In the genomic region with DNA sequence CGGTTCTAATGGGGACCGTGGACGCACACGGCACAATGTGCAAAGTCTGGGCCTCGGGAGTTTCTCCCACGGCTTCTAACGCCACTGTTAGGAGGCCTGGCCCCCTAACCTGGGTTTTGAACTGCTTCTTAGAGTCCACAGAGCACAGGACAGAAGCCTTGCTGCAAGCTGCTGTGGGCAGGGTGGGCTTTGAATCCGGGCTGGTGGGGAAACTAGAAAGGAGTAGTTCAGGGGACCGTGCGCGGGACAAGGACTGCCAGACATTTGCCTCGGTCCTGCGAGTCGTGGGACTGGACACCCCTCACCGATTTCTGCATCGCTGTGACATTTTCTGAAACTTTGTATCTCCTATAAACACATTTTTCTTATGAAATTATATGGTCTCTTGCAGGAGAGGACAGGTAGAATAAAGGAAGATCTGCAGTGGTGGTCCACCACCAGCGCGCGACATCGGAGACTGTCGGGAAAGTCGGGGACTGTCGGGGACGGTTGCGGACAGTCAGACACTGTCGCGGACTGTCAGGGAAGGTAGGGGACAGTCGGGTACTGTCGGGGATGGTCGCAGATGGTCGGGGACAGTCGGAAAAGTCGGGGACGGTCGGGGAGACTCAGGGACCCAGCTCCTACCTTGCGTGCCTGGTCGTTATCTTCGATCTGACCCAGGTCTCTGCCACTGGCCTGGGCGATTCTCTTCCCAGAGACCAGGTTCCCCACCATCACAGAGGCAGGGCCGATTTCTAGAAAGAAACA, we compare ENCODE assay signal across 14 cellular contexts.
DNase-seq lines count a peak whose midpoint lies in the region; TF ChIP-seq lines count a peak whose summit lies in the region.
"Had no signal": no experiment of that assay in that cellular context is flagged by ENCODE, and none has a peak within 500 bp of the region (broad histone marks: within the 10 kb centered on the region; RNA-seq: fewer than 3 reads in every experiment).

No MANE protein-coding gene starts in this region.

- H3K36me3 ChIP-seq in SJCRH30, result no peaks in the 10 kb centered on the region; the same call in 1 of the 2 replicates
- peaks cover 0 to 86% (median 10%) of the 10 kb centered on the region in 6 donors for H3K36me3 ChIP-seq in spleen
- peaks cover 4 to 89% (median 5%) of the 10 kb centered on the region in 3 donors for H3K36me3 ChIP-seq in esophagus squamous epithelium
- peaks cover 65 to 83% of the 10 kb centered on the region in 2 donors for H3K36me3 ChIP-seq in ascending aorta

- no peak overlapping the region for H3K4me3 ChIP-seq in SJCRH30
- no peak overlapping the region for H3K4me3 ChIP-seq in spleen
- H3K4me3 ChIP-seq in esophagus squamous epithelium, result no peak overlapping the region
- no peak overlapping the region for H3K4me3 ChIP-seq in ascending aorta

- H3K27ac ChIP-seq in SJCRH30 (peak overlapping the region; percentile 83), spleen (no peak overlapping the region), esophagus squamous epithelium (no peak overlapping the region), ascending aorta (no peak overlapping the region)
- H3K27ac ChIP-seq: 22Rv1 had no signal

- intact Hi-C loops in spleen (cut with DNase I; ENCODE audit: low total_unique reads) (no loop called here), esophagus squamous epithelium (cut with DNase I) (no loop called here), ascending aorta (cut with DNase I) (no loop called here)

- H3K9me3 ChIP-seq in SJCRH30 (replicated peaks) (no peaks in the 10 kb centered on the region), spleen (no peaks in the 10 kb centered on the region), esophagus squamous epithelium (no peaks in the 10 kb centered on the region), ascending aorta (no peaks in the 10 kb centered on the region)

- peaks cover 26% of the 10 kb centered on the region for H3K4me1 ChIP-seq in SJCRH30
- H3K4me1 ChIP-seq in spleen, result no peaks in the 10 kb centered on the region
- H3K4me1 ChIP-seq in esophagus squamous epithelium, result no peaks in the 10 kb centered on the region
- no peaks in the 10 kb centered on the region for H3K4me1 ChIP-seq in ascending aorta

- TF ChIP-seq POLR2A in spleen (IDR thresholded peaks at IDR 0.05) (no peak), esophagus squamous epithelium (IDR thresholded peaks at IDR 0.05) (no peak)

- H3K27me3 ChIP-seq in SJCRH30 (no peaks in the 10 kb centered on the region), spleen (replicated peaks in 1 of 7) (no peaks in the 10 kb centered on the region), esophagus squamous epithelium (no peaks in the 10 kb centered on the region), ascending aorta (no peaks in the 10 kb centered on the region)

- TF ChIP-seq CTCF in spleen (IDR thresholded peaks at IDR 0.05 in 8 of 11, conservative IDR thresholded peaks at IDR 0.05 in 3 of 11) (no peak), esophagus squamous epithelium (IDR thresholded peaks at IDR 0.05) (no peak), ascending aorta (IDR thresholded peaks at IDR 0.05) (no peak)

- WGBS in spleen, 5 donors, result 93 to 97% (median 94%) methylated on average over 40 of the region's 40 CpGs
- 92 to 94% methylated on average over 39 to 40 of the region's 40 CpGs for WGBS in esophagus squamous epithelium, 2 donors

- peak; percentile 30 for DNase-seq in activated effector memory CD4-positive, alpha-beta T cell treated with anti-CD3 and anti-CD28 coated beads, Interleukin-2, amount 50 U/mL, for 16 hours
- DNase-seq in activated effector memory CD4-positive, alpha-beta T cell treated with Interleukin-2 at 50 U/mL for 16 hours, result no peak
- no peak for DNase-seq in SJCRH30
- DNase-seq in islet precursor cell, result peak; percentile 38
- DNase-seq in spleen, result peak; percentile 70
- DNase-seq in NCI-H82 treated with DMSO at 0.1 percent for 48 hours (lab: John Stamatoyannopoulos, UW; ENCODE audit: unreplicated experiment), result no peak
- DNase-seq in esophagus squamous epithelium (lab: John Stamatoyannopoulos, UW), result no peak
- no peak for DNase-seq in ascending aorta (ENCODE audit: low spot score in 2 of 2)
- DNase-seq: AML-193; C1 segment of cervical spinal cord; Calu3; CD4-positive, alpha-beta T cell; DMS 273 treated with DMSO at 0.1 percent for 48 hours had no signal

Comparison
In these comparisons a context has a peak if more than half of its experiments do, and no peak if none do; other contexts are left out.
1. DNase-seq: peak in activated effector memory CD4-positive, alpha-beta T cell treated with anti-CD3 and anti-CD28 coated beads, Interleukin-2, amount 50 U/mL, for 16 hours (single experiment), islet precursor cell (single experiment) and spleen (single experiment); none in activated effector memory CD4-positive, alpha-beta T cell treated with Interleukin-2 at 50 U/mL for 16 hours (single experiment), SJCRH30 (0 of 2), NCI-H82 treated with DMSO at 0.1 percent for 48 hours (single experiment), esophagus squamous epithelium (single experiment) and ascending aorta (0 of 2).